ENCODE assay signal across 27 cellular contexts in genomic region chr17:80058311-80058955, GRCh38.
"Had no signal": no experiment of that assay in that cellular context is flagged by ENCODE, and none has a peak within 500 bp of the region (broad histone marks: within the 10 kb centered on the region; RNA-seq: fewer than 3 reads in every experiment).

No MANE protein-coding gene starts in this region.

- H3K4me1 Mint-ChIP-seq: naive thymus-derived CD8-positive, alpha-beta T cell; stimulated activated memory B cell treated with anti-CD40 and anti-IgM and Interleukin-4, amounts not matched to agents 10 μg/mL and 1 μg/mL and 100 μg/mL, for 72 hours; stimulated activated naive CD8-positive, alpha-beta T cell treated with anti-CD3 and anti-CD28 coated beads, Interleukin-15, amount 100 ng/mL, for 72 hours had no signal

- H3K27me3 Mint-ChIP-seq: naive thymus-derived CD8-positive, alpha-beta T cell; progenitor cell of endocrine pancreas; stimulated activated memory B cell treated with anti-CD40 and anti-IgM and Interleukin-4, amounts not matched to agents 10 μg/mL and 1 μg/mL and 100 μg/mL, for 72 hours; stimulated activated naive CD8-positive, alpha-beta T cell treated with anti-CD3 and anti-CD28 coated beads, Interleukin-15, amount 100 ng/mL, for 72 hours; type B pancreatic cell had no signal

- H3K4me2 ChIP-seq: smooth muscle cell had no signal

- FAIRE-seq: keratinocyte had no signal

- H3K27ac ChIP-seq: left lung, lower lobe of right lung, neutrophil, ovary, right atrium auricular region, right lobe of liver, tibial nerve, uterus had no signal

- H3K27me3 ChIP-seq: left lung, ovary, right atrium auricular region, right lobe of liver, tibial nerve, uterus had no signal

- H3K9me3 Mint-ChIP-seq: nephron; neural crest cell; stimulated activated memory B cell treated with anti-CD40 and anti-IgM and Interleukin-4, amounts not matched to agents 10 μg/mL and 1 μg/mL and 100 μg/mL, for 72 hours; stimulated activated naive CD8-positive, alpha-beta T cell treated with anti-CD3 and anti-CD28 coated beads, Interleukin-15, amount 100 ng/mL, for 72 hours; type B pancreatic cell had no signal

- H3K36me3 Mint-ChIP-seq: naive thymus-derived CD8-positive, alpha-beta T cell; stimulated activated memory B cell treated with anti-CD40 and anti-IgM and Interleukin-4, amounts not matched to agents 10 μg/mL and 1 μg/mL and 100 μg/mL, for 72 hours; type B pancreatic cell had no signal

- H3K4me3 Mint-ChIP-seq: naive thymus-derived CD8-positive, alpha-beta T cell; nephron; neural crest cell; stimulated activated memory B cell treated with anti-CD40 and anti-IgM and Interleukin-4, amounts not matched to agents 10 μg/mL and 1 μg/mL and 100 μg/mL, for 72 hours; stimulated activated naive CD8-positive, alpha-beta T cell treated with anti-CD3 and anti-CD28 coated beads, Interleukin-15, amount 100 ng/mL, for 72 hours; type B pancreatic cell had no signal

- H3K4me1 ChIP-seq: lower lobe of right lung, right lobe of liver, uterus had no signal

- H3K36me3 ChIP-seq: left lung, neutrophil, ovary, right atrium auricular region, right lobe of liver, uterus had no signal

- H3K9me3 ChIP-seq: left lung, lower lobe of right lung, neutrophil, ovary, right atrium auricular region, right lobe of liver, tibial nerve, uterus had no signal

- ATAC-seq: left colon; left lung; lower lobe of right lung; naive thymus-derived CD8-positive, alpha-beta T cell; right lobe of liver; stimulated activated memory B cell treated with anti-CD40 and anti-IgM and Interleukin-4, amounts not matched to agents 10 μg/mL and 1 μg/mL and 100 μg/mL, for 72 hours; stimulated activated naive CD8-positive, alpha-beta T cell treated with anti-CD3 and anti-CD28 coated beads, Interleukin-15, amount 100 ng/mL, for 72 hours had no signal

- DNase-seq: hippocampal formation; left colon; left lung; lower lobe of right lung; mammary epithelial cell; naive thymus-derived CD8-positive, alpha-beta T cell; occipital lobe; ovary; right lobe of liver; stimulated activated CD4-positive, alpha-beta T cell treated with anti-CD3 and anti-CD28 coated beads, Interleukin-1b, Interleukin-23, amount 100 ng/mL, for 48 hours; stimulated activated CD4-positive, alpha-beta T cell treated with anti-CD3 and anti-CD28 coated beads, Interleukin-2, amount 100 ng/mL, for 48 hours; stimulated activated CD4-positive, alpha-beta T cell treated with anti-CD3 and anti-CD28 coated beads, Interleukin-4, amount 100 ng/mL, for 4 hours; stimulated activated CD8-positive, alpha-beta memory T cell treated with anti-CD3 and anti-CD28 coated beads, Interleukin-4, amount 100 ng/mL, for 48 hours; stimulated activated naive CD4-positive, alpha-beta T cell treated with Interleukin-2 at 50 U/mL for 16 hours; stimulated activated naive CD8-positive, alpha-beta T cell treated with anti-CD3 and anti-CD28 coated beads, Interleukin-15, amount 100 ng/mL, for 72 hours; substantia nigra; uterus had no signal

- H3K4me3 ChIP-seq: left lung, lower lobe of right lung, ovary, right atrium auricular region, right lobe of liver, smooth muscle cell, tibial nerve, uterus had no signal

- H3K27ac Mint-ChIP-seq: naive thymus-derived CD8-positive, alpha-beta T cell; nephron; progenitor cell of endocrine pancreas; stimulated activated memory B cell treated with anti-CD40 and anti-IgM and Interleukin-4, amounts not matched to agents 10 μg/mL and 1 μg/mL and 100 μg/mL, for 72 hours; stimulated activated naive CD8-positive, alpha-beta T cell treated with anti-CD3 and anti-CD28 coated beads, Interleukin-15, amount 100 ng/mL, for 72 hours; type B pancreatic cell had no signal
